8 cellular contexts compared by ENCODE assay signal in the genomic region with DNA sequence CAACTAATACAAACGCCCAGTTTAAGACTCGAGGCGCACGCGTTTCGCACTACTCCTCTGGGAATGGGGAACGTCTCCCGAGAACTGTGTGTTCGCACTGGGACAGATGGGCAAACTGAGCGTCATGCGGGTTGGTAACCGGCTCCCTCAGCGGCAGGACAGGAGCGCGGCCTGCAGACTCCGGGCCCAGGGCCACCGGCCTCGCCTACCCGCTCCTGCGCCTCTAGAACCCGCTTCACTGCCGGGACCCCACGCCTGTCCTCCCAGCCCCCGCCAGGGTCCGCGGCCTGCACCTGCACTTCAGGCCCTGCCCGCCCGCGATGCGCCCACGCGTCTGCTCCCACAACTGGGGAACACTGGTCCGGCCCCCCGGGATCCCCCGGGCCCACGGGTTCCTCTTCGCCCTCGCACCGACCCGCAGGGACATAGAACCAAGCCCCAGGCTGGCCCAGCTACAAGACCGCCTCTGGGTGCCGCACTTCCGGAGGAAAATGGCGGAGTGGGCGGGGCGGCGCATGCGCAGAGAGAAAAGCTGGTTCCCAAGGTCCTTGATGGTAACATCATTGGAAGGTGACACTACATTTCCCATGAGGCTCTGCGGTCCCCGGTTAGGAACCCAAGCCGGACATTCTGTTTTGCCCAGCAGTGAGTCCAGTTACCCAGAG. TPM values are rescaled to one million over a fixed set of nuclear protein-coding genes. Genes with fewer than 3 reads are reported as not detected.
DNase-seq lines count a peak whose midpoint lies in the region; ATAC-seq and TF ChIP-seq lines count a peak whose summit lies in the region.
"Not testable (repeated sequence)": the region's sequence is repeated elsewhere in the genome, so short reads cannot be mapped to it uniquely, and the experiment has no call there.

A gene (minus strand): TSS at position 459 of the 665 bp plus-strand sequence. CDS start 2,187 bp downstream, outside the sequence.

- not testable (repeated sequence) for TF ChIP-seq CTCF in C4-2B (conservative IDR thresholded peaks at IDR 0.05); neural crest cell (conservative IDR thresholded peaks at IDR 0.05)

- H3K4me3 Mint-ChIP-seq in neural crest cell, result peak within 1 kb of the TSS; percentile 88

- ATAC-seq in HG02798 (IDR thresholded peaks at IDR 0.05; ENCODE audit: poor library complexity, unreplicated experiment), result peak; percentile 39
- peak; percentile 30 to 55 for ATAC-seq in activated CD4-positive, CD25-positive, alpha-beta regulatory T cell treated with anti-CD3 and anti-CD28 coated beads, Interleukin-2, amount 50 U/mL, for 24 hours

- peak within 1 kb of the TSS; percentile 87 for H3K27ac ChIP-seq in C4-2B

- not testable (repeated sequence) for H3K9me3 Mint-ChIP-seq in neural crest cell

- intact Hi-C loops in head of caudate nucleus (cut with DNase I), result not testable (repeated sequence)

- H3K36me3 Mint-ChIP-seq in neural crest cell (ENCODE audit: low read depth), result peaks cover 26% of the 10 kb centered on the region

- DNase-seq in NCI-H446 treated with DMSO at 0.1 percent for 48 hours (lab: John Stamatoyannopoulos, UW), result peak; percentile 52
- DNase-seq in astrocyte of the hippocampus (ENCODE audit: low read depth, low spot score), result peak; percentile 94
- peak; percentile 84 to 99 (median 96) for DNase-seq in head of caudate nucleus
- peak; percentile 71 for DNase-seq in neural crest cell (ENCODE audit: low read depth, low spot score)
- DNase-seq in stimulated activated CD8-positive, alpha-beta memory T cell treated with anti-CD3 and anti-CD28 coated beads, Interleukin-2, amount 100 ng/mL, for 1 hour (ENCODE audit: low read depth in 2 of 2), result peak; percentile 81 to 85

- peak within 1 kb of the TSS; percentile 27 for H3K27ac Mint-ChIP-seq in neural crest cell (ENCODE audit: unreplicated experiment)

- not testable (repeated sequence) for H3K4me1 Mint-ChIP-seq in neural crest cell

- H3K27me3 Mint-ChIP-seq in neural crest cell (ENCODE audit: low read depth), result not testable (repeated sequence)

RNA-seq across cellular contexts. Expression of the gene that starts here (rescaled TPM):
- 10.6 and 11.2 TPM in 2 replicates for total RNA-seq in neural crest cell

Comparison
In these comparisons a context has a peak if more than half of its experiments do, and no peak if none do; other contexts are left out.
1. Peak in every context shown above with its lines: DNase-seq, ATAC-seq and H3K27ac ChIP-seq.